ENCODE assay signal across 8 cellular contexts in genomic region chr16:81451753-81452680, GRCh38. TPM values are rescaled to one million over a fixed set of nuclear protein-coding genes. Genes with fewer than 3 reads are reported as not detected.
DNase-seq lines count a peak whose midpoint lies in the region; ATAC-seq lines count a peak whose summit lies in the region.

No MANE protein-coding gene starts in this region.

- CTCF ChIA-PET in activated CD4-positive, alpha-beta memory T cell treated with anti-CD3 and anti-CD28 coated beads, Interleukin-2, amount 10 ng/mL, durations not matched to agents 7 days and 5 days (lab: Charles Lee): interaction anchor here (0.7 to 1.9 kb wide), 5 partner anchors 9 to 302 kb away, joined by 3 to 7 read pairs (median 3); no protein-coding TSS in a partner anchor

- DNase-seq in activated CD4-positive, alpha-beta memory T cell treated with anti-CD3 and anti-CD28 coated beads, Interleukin-2, amount 10 ng/mL, durations not matched to agents 7 days and 5 days: peak; percentile 36
- DNase-seq in stimulated activated CD4-positive, alpha-beta T cell treated with anti-CD3 and anti-CD28 coated beads, Interleukin-4, amount 100 ng/mL, for 24 hours: peak; percentile 42
- no peak for DNase-seq in NCI-H2029 (lab: John Stamatoyannopoulos, UW)

- H3K4me1 Mint-ChIP-seq in activated CD4-positive, alpha-beta memory T cell treated with anti-CD3 and anti-CD28 coated beads, Interleukin-2, amount 10 ng/mL, durations not matched to agents 7 days and 5 days: peaks cover 46% of the 10 kb centered on the region

- no peaks in the 10 kb centered on the region for H3K27me3 Mint-ChIP-seq in activated CD4-positive, alpha-beta memory T cell treated with anti-CD3 and anti-CD28 coated beads, Interleukin-2, amount 10 ng/mL, durations not matched to agents 7 days and 5 days

- peak overlapping the region; percentile 82 for H3K27ac ChIP-seq in KOPT-K1 (ENCODE audit: low read depth, low read length, poor library complexity, severe bottlenecking)

- POLR2A ChIA-PET in activated CD4-positive, alpha-beta memory T cell treated with anti-CD3 and anti-CD28 coated beads, Interleukin-2, amount 10 ng/mL, durations not matched to agents 7 days and 5 days (lab: Charles Lee): interaction anchor here (0.7 to 3.3 kb wide), 3 partner anchors 10 to 18 kb away, joined by 3 to 12 read pairs (median 6); no protein-coding TSS in a partner anchor

- peaks cover 28% of the 10 kb centered on the region for H3K36me3 Mint-ChIP-seq in activated CD4-positive, alpha-beta memory T cell treated with anti-CD3 and anti-CD28 coated beads, Interleukin-2, amount 10 ng/mL, durations not matched to agents 7 days and 5 days (ENCODE audit: low read depth)

- H3K9me3 Mint-ChIP-seq in activated CD4-positive, alpha-beta memory T cell treated with anti-CD3 and anti-CD28 coated beads, Interleukin-2, amount 10 ng/mL, durations not matched to agents 7 days and 5 days: peaks cover 2% of the 10 kb centered on the region

- peaks cover 16% of the 10 kb centered on the region for H3K36me3 ChIP-seq in KOPT-K1 (ENCODE audit: insufficient read depth, low read length)

- H3K9me3 ChIP-seq in KOPT-K1 (ENCODE audit: insufficient read depth, low read length, poor library complexity, severe bottlenecking): peaks cover 5% of the 10 kb centered on the region
- H3K9me3 ChIP-seq in iPS-18c (ENCODE audit: control insufficient read depth, insufficient read depth, low read length): no peaks in the 10 kb centered on the region

- peak overlapping the region; percentile 26; the same call in 1 of the 2 replicates for H3K4me3 ChIP-seq in iPS-18c (ENCODE audit: insufficient read depth, low read depth, low read length)

- H3K4me3 Mint-ChIP-seq in activated CD4-positive, alpha-beta memory T cell treated with anti-CD3 and anti-CD28 coated beads, Interleukin-2, amount 10 ng/mL, durations not matched to agents 7 days and 5 days: peak overlapping the region; percentile 42

- ATAC-seq in HG02870 (IDR thresholded peaks at IDR 0.05; ENCODE audit: unreplicated experiment) (no peak), HG02798 (IDR thresholded peaks at IDR 0.05; ENCODE audit: poor library complexity, unreplicated experiment) (no peak), GM19324 (IDR thresholded peaks at IDR 0.05; ENCODE audit: low FRiP score, unreplicated experiment) (no peak)

- H3K27ac Mint-ChIP-seq in activated CD4-positive, alpha-beta memory T cell treated with anti-CD3 and anti-CD28 coated beads, Interleukin-2, amount 10 ng/mL, durations not matched to agents 7 days and 5 days: peak overlapping the region; percentile 76

RNA-seq across cellular contexts. Expression of gene CMIP, which starts 7.4 kb away (rescaled TPM):
- 10 to 100 TPM; 57.1 to 58.3 TPM for total RNA-seq in activated CD4-positive, alpha-beta memory T cell treated with anti-CD3 and anti-CD28 coated beads, Interleukin-2, amount 10 ng/mL, durations not matched to agents 7 days and 5 days
